Comparison of ENCODE assay signal across 1 cellular context in genomic region chr14:101972126-101972785, GRCh38.
TF ChIP-seq lines count a peak whose summit lies in the region.

No MANE protein-coding gene starts in this region.

TF ChIP-seq in K562, 482 proteins besides CTCF, POLR2A, EP300 and RAD21 (continued from another document and continues in another):
- TF ChIP-seq, protein P1, sequence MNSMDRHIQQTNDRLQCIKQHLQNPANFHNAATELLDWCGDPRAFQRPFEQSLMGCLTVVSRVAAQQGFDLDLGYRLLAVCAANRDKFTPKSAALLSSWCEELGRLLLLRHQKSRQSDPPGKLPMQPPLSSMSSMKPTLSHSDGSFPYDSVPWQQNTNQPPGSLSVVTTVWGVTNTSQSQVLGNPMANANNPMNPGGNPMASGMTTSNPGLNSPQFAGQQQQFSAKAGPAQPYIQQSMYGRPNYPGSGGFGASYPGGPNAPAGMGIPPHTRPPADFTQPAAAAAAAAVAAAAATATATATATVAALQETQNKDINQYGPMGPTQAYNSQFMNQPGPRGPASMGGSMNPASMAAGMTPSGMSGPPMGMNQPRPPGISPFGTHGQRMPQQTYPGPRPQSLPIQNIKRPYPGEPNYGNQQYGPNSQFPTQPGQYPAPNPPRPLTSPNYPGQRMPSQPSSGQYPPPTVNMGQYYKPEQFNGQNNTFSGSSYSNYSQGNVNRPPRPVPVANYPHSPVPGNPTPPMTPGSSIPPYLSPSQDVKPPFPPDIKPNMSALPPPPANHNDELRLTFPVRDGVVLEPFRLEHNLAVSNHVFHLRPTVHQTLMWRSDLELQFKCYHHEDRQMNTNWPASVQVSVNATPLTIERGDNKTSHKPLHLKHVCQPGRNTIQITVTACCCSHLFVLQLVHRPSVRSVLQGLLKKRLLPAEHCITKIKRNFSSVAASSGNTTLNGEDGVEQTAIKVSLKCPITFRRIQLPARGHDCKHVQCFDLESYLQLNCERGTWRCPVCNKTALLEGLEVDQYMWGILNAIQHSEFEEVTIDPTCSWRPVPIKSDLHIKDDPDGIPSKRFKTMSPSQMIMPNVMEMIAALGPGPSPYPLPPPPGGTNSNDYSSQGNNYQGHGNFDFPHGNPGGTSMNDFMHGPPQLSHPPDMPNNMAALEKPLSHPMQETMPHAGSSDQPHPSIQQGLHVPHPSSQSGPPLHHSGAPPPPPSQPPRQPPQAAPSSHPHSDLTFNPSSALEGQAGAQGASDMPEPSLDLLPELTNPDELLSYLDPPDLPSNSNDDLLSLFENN (IDR thresholded peaks at IDR 0.05; ENCODE audit: low read depth in 2 of 2, low read length in 2 of 2): no peak
- TF ChIP-seq, protein P2, sequence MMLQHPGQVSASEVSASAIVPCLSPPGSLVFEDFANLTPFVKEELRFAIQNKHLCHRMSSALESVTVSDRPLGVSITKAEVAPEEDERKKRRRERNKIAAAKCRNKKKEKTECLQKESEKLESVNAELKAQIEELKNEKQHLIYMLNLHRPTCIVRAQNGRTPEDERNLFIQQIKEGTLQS (IDR thresholded peaks at IDR 0.05): peak; percentile 95
- TF ChIP-seq, protein P2 (CRISPR knock-in tag; conservative IDR thresholded peaks at IDR 0.05): no peak
- TF ChIP-seq ARNT (IDR thresholded peaks at IDR 0.05) (no peak), TSC22D4 (tag; IDR thresholded peaks at IDR 0.05) (no peak), BACH1 (tag; IDR thresholded peaks at IDR 0.05) (no peak), ZNF174 (CRISPR knock-in tag; IDR thresholded peaks at IDR 0.05) (no peak), TEAD4 (IDR thresholded peaks at IDR 0.05; ENCODE audit: low read length) (peak; percentile 29; the same call in 1 of the 2 replicates), TEAD4 (CRISPR knock-in tag; IDR thresholded peaks at IDR 0.05; ENCODE audit: borderline replicate concordance) (no peak), KDM2B (CRISPR knock-in tag; IDR thresholded peaks at IDR 0.05) (no peak), SMARCA4 (IDR thresholded peaks at IDR 0.05) (peak; percentile 76), USF2 (CRISPR knock-in tag; IDR thresholded peaks at IDR 0.05) (no peak), ZNF695 (CRISPR knock-in tag; IDR thresholded peaks at IDR 0.05) (no peak), BRCA1 (IDR thresholded peaks at IDR 0.05) (no peak), BRCA1 (CRISPR knock-in tag; IDR thresholded peaks at IDR 0.05) (no peak), MNT (conservative IDR thresholded peaks at IDR 0.05) (peak in 1 of 2 experiments; percentile 51; a peak in 3 of 4 replicates), ZNF197 (CRISPR knock-in tag; IDR thresholded peaks at IDR 0.05; ENCODE audit: low read depth) (no peak), SNRNP70 (optimal IDR thresholded peaks at IDR 0.05; ENCODE audit: low read depth, low read length) (no peak), NFXL1 (CRISPR knock-in tag; IDR thresholded peaks at IDR 0.05) (no peak), HNRNPL (IDR thresholded peaks at IDR 0.05; ENCODE audit: low read depth, low read length) (no peak), TFAM (CRISPR knock-in tag; conservative IDR thresholded peaks at IDR 0.05) (no peak), NELFE (IDR thresholded peaks at IDR 0.05; ENCODE audit: insufficient read depth, insufficient read length) (no peak), HNRNPUL1 (IDR thresholded peaks at IDR 0.05; ENCODE audit: low read length) (no peak), ZNF212 (CRISPR knock-in tag; IDR thresholded peaks at IDR 0.05) (no peak), CREB1 (IDR thresholded peaks at IDR 0.05) (no peak), CREB1 (CRISPR knock-in tag; IDR thresholded peaks at IDR 0.05) (no peak), SMAD1 (IDR thresholded peaks at IDR 0.05; ENCODE audit: low read depth, low read length, partially characterized antibody) (no peak), DNMT1 (IDR thresholded peaks at IDR 0.05) (no peak), NKRF (IDR thresholded peaks at IDR 0.05; ENCODE audit: borderline replicate concordance) (no peak), ELK3 (CRISPR knock-in tag; IDR thresholded peaks at IDR 0.05) (no peak), RNF2 (IDR thresholded peaks at IDR 0.05) (no peak), EZH2 (IDR thresholded peaks at IDR 0.05; ENCODE audit: borderline replicate concordance, low read depth, low read length) (no peak), GTF2F1 (IDR thresholded peaks at IDR 0.05; ENCODE audit: low read depth, low read length) (no peak), ZSCAN29 (IDR thresholded peaks at IDR 0.05) (no peak), SRSF9 (IDR thresholded peaks at IDR 0.05; ENCODE audit: borderline replicate concordance, low read depth, low read length) (no peak), ETS2 (tag; IDR thresholded peaks at IDR 0.05; ENCODE audit: borderline replicate concordance, poor library complexity, severe bottlenecking) (no peak), U2AF2 (optimal IDR thresholded peaks at IDR 0.05; ENCODE audit: low read depth, low read length) (no peak), TAL1 (IDR thresholded peaks at IDR 0.05) (no peak), CBX8 (IDR thresholded peaks at IDR 0.05; ENCODE audit: borderline replicate concordance, extremely low read depth, low read depth, low read length, poor library complexity, severe bottlenecking) (no peak), ZBTB5 (IDR thresholded peaks at IDR 0.05) (no peak)
- TF ChIP-seq, protein P3, sequence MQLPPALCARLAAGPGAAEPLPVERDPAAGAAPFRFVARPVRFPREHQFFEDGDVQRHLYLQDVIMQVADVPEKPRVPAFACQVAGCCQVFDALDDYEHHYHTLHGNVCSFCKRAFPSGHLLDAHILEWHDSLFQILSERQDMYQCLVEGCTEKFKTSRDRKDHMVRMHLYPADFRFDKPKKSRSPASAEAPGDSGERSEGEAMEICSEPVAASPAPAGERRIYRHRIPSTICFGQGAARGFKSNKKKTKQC (CRISPR knock-in tag; IDR thresholded peaks at IDR 0.05): no peak
- TF ChIP-seq, protein P4, sequence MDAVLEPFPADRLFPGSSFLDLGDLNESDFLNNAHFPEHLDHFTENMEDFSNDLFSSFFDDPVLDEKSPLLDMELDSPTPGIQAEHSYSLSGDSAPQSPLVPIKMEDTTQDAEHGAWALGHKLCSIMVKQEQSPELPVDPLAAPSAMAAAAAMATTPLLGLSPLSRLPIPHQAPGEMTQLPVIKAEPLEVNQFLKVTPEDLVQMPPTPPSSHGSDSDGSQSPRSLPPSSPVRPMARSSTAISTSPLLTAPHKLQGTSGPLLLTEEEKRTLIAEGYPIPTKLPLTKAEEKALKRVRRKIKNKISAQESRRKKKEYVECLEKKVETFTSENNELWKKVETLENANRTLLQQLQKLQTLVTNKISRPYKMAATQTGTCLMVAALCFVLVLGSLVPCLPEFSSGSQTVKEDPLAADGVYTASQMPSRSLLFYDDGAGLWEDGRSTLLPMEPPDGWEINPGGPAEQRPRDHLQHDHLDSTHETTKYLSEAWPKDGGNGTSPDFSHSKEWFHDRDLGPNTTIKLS (IDR thresholded peaks at IDR 0.05; ENCODE audit: borderline replicate concordance, low read depth): no peak
- TF ChIP-seq, protein P5, sequence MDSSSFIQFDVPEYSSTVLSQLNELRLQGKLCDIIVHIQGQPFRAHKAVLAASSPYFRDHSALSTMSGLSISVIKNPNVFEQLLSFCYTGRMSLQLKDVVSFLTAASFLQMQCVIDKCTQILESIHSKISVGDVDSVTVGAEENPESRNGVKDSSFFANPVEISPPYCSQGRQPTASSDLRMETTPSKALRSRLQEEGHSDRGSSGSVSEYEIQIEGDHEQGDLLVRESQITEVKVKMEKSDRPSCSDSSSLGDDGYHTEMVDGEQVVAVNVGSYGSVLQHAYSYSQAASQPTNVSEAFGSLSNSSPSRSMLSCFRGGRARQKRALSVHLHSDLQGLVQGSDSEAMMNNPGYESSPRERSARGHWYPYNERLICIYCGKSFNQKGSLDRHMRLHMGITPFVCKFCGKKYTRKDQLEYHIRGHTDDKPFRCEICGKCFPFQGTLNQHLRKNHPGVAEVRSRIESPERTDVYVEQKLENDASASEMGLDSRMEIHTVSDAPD (CRISPR knock-in tag; IDR thresholded peaks at IDR 0.05): no peak
- TF ChIP-seq, protein P6, sequence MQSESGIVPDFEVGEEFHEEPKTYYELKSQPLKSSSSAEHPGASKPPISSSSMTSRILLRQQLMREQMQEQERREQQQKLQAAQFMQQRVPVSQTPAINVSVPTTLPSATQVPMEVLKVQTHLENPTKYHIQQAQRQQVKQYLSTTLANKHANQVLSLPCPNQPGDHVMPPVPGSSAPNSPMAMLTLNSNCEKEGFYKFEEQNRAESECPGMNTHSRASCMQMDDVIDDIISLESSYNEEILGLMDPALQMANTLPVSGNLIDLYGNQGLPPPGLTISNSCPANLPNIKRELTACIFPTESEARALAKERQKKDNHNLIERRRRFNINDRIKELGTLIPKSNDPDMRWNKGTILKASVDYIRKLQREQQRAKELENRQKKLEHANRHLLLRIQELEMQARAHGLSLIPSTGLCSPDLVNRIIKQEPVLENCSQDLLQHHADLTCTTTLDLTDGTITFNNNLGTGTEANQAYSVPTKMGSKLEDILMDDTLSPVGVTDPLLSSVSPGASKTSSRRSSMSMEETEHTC (IDR thresholded peaks at IDR 0.05): no peak
- TF ChIP-seq, protein P7, sequence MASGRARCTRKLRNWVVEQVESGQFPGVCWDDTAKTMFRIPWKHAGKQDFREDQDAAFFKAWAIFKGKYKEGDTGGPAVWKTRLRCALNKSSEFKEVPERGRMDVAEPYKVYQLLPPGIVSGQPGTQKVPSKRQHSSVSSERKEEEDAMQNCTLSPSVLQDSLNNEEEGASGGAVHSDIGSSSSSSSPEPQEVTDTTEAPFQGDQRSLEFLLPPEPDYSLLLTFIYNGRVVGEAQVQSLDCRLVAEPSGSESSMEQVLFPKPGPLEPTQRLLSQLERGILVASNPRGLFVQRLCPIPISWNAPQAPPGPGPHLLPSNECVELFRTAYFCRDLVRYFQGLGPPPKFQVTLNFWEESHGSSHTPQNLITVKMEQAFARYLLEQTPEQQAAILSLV (tag; IDR thresholded peaks at IDR 0.05): no peak
- TF ChIP-seq, protein P8, sequence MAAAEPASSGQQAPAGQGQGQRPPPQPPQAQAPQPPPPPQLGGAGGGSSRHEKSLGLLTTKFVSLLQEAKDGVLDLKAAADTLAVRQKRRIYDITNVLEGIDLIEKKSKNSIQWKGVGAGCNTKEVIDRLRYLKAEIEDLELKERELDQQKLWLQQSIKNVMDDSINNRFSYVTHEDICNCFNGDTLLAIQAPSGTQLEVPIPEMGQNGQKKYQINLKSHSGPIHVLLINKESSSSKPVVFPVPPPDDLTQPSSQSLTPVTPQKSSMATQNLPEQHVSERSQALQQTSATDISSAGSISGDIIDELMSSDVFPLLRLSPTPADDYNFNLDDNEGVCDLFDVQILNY (CRISPR knock-in tag; IDR thresholded peaks at IDR 0.05): no peak
